In the genomic region with DNA sequence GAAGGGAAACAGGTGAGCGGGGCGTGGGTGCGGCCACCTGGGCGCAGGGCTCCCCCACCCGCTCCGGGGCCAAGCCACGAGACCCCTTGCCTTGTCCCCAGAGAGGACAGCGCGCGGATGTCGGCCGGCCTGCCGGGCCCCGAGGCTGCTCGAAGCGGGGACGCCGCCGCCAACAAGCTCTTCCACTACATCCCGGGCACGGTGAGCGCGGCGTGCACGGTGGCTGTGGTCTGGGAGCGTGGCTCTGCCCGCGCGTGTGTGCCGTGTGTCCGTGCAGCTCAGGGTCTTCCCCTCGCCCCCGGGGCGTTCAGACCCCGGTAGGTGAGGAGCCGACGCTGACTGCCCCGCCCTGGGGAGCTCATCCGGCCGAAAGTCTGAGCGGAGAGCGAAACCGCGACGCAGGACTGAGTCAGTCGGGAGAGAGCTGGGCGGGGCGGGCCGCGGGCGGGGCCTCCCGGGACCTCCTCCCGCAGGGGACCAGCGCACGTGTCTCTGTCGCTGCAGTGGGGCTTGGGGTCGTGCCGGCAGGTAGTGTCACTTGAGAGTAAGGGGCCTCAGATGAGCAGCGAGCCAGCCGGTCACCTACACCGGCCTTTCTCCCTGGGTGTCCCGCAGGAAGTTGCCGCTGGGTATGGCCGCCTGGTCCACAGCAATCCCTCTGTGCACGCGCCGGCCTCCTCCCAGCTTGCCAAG, we compare ENCODE assay signal across 8 cellular contexts. TPM values are rescaled to one million over a fixed set of nuclear protein-coding genes. Genes with fewer than 3 reads are reported as not detected.
A peak's percentile ranks its signal among the peaks of the same experiment; 100 is the strongest.
DNase-seq lines count a peak whose midpoint lies in the region; ATAC-seq, FAIRE-seq and TF ChIP-seq lines count a peak whose summit lies in the region.

No MANE protein-coding gene starts in this region.

- peak overlapping the region; percentile 93 for H4K91ac ChIP-seq in H1 (replicated peaks; ENCODE audit: insufficient read length, low read length)

- ATAC-seq in GM21526 (IDR thresholded peaks at IDR 0.05; ENCODE audit: low FRiP score, unreplicated experiment), result peak; percentile 45
- peak; percentile 86 for ATAC-seq in activated CD8-positive, alpha-beta T cell treated with anti-CD3 and anti-CD28 coated beads for 36 hours

- no peak overlapping the region for H2BK120ac ChIP-seq in H1 (replicated peaks; ENCODE audit: low read depth, low read length)

- no peak for FAIRE-seq in H1 (lab: Jason Lieb, UNC)

- peaks cover 11% of the 10 kb centered on the region for H3K27me3 Mint-ChIP-seq in activated CD8-positive, alpha-beta T cell treated with anti-CD3 and anti-CD28 coated beads for 36 hours

- H3K9ac ChIP-seq in Loucy (ENCODE audit: low read depth, low read length, poor library complexity, severe bottlenecking), result peak overlapping the region; percentile 45
- peak overlapping the region in 1 of 4 experiments; percentile 70; a peak in 3 of 7 replicates for H3K9ac ChIP-seq in H1 (replicated peaks in 1 of 4; ENCODE audit: extremely low read depth in 1 of 4, low read depth in 3 of 4, low read length in 3 of 4)

- peak overlapping the region; percentile 85 for H3K4ac ChIP-seq in H1 (replicated peaks; ENCODE audit: insufficient read length, low read depth, low read length)

- H3K9me3 ChIP-seq in Loucy (ENCODE audit: insufficient read depth, low read depth, low read length) (no peaks in the 10 kb centered on the region), H1 (ENCODE audit: insufficient read depth in 2 of 2, low read depth in 1 of 2, low read length in 1 of 2) (no peaks in the 10 kb centered on the region)

- DNase-seq in COLO668 (lab: John Stamatoyannopoulos, UW; ENCODE audit: unreplicated experiment) (peak; percentile 71), H1 (ENCODE audit: low read depth in 1 of 2, low spot score in 2 of 2) (peak in 1 of 2 experiments; percentile 82), mucosa of gallbladder (ENCODE audit: low spot score) (peak; percentile 53), NCI-H345 treated with DMSO at 0.1 percent for 48 hours (lab: John Stamatoyannopoulos, UW; ENCODE audit: unreplicated experiment) (no peak)
- DNase-seq in activated CD8-positive, alpha-beta T cell treated with anti-CD3 and anti-CD28 coated beads for 36 hours, result peak; percentile 92
- DNase-seq in stimulated activated CD8-positive, alpha-beta memory T cell treated with anti-CD3 and anti-CD28 coated beads, Interleukin-4, amount 100 ng/mL, for 4 hours (ENCODE audit: low read depth in 2 of 2, low spot score in 1 of 2), result peak; percentile 70 to 73

- TF ChIP-seq RAD21 in H1 (IDR thresholded peaks at IDR 0.05 in 1 of 2, conservative IDR thresholded peaks at IDR 0.05 in 1 of 2; ENCODE audit: low read depth in 2 of 2, low read length in 2 of 2), result no peak

- H2BK20ac ChIP-seq in H1 (ENCODE audit: low read length), result no peak overlapping the region

- H3K27ac Mint-ChIP-seq in activated CD8-positive, alpha-beta T cell treated with anti-CD3 and anti-CD28 coated beads for 36 hours, result peak overlapping the region; percentile 81

- peak overlapping the region; percentile 67 for H3K4me3 ChIP-seq in Loucy (ENCODE audit: low read length, poor library complexity, severe bottlenecking)
- H3K4me3 ChIP-seq in H1 (ENCODE audit: extremely low read depth in 1 of 4, insufficient read depth in 2 of 4, low read depth in 3 of 4, low read length in 4 of 4), result peak overlapping the region; percentile 38 to 70 (median 48)

- H3K23me2 ChIP-seq in H1 (ENCODE audit: low read depth, low read length), result peaks cover 10% of the 10 kb centered on the region; the same call in 1 of the 2 replicates

- peak overlapping the region; percentile 77 for H3K4me3 Mint-ChIP-seq in activated CD8-positive, alpha-beta T cell treated with anti-CD3 and anti-CD28 coated beads for 36 hours

- H3K79me2 ChIP-seq in Loucy (ENCODE audit: insufficient read depth, low read length) (no peaks in the 10 kb centered on the region), H1 (ENCODE audit: control insufficient read depth in 1 of 2, insufficient read depth in 2 of 2, low read length in 2 of 2) (peaks cover 0 to 3% of the 10 kb centered on the region in 2 experiments; a peak in 1 of 4 replicates)

- no peaks in the 10 kb centered on the region; the same call in 1 of the 2 replicates for H3K79me1 ChIP-seq in H1 (ENCODE audit: low read depth, low read length)

- H3K36me3 ChIP-seq in Loucy (ENCODE audit: insufficient read depth, low read length) (no peaks in the 10 kb centered on the region), H1 (ENCODE audit: control insufficient read depth in 2 of 4, insufficient read depth in 4 of 4, low read length in 3 of 4) (peaks cover 0 to 19% (median 10%) of the 10 kb centered on the region in 4 experiments; a peak in 7 of 8 replicates)

- peak in 1 of 2 experiments; percentile 46; a peak in 1 of 3 replicates for TF ChIP-seq POLR2A in H1 (IDR thresholded peaks at IDR 0.05; ENCODE audit: control extremely low read depth in 1 of 2, low read depth in 2 of 2, low read length in 2 of 2)

- no peak overlapping the region; the same call in 1 of the 2 replicates for H2BK5ac ChIP-seq in H1 (ENCODE audit: low read depth, low read length)

- 0 out of 2 replicates have a peak overlapping the region, but pooled peaks have one; percentile 52 for H2BK12ac ChIP-seq in H1 (ENCODE audit: low read depth, low read length)

- no peak overlapping the region for H4K5ac ChIP-seq in H1 (ENCODE audit: insufficient read length, low read depth, low read length)

- H4K8ac ChIP-seq in H1 (ENCODE audit: extremely low read depth, insufficient read depth, low read length), result peak overlapping the region; percentile 86; the same call in 1 of the 2 replicates

- no peak for TF ChIP-seq EP300 in H1 (IDR thresholded peaks at IDR 0.05; ENCODE audit: borderline replicate concordance in 1 of 2, low read depth in 2 of 2, low read length in 2 of 2)

- intact Hi-C loops in activated CD8-positive, alpha-beta T cell treated with anti-CD3 and anti-CD28 coated beads for 36 hours (cut with micrococcal nuclease), result no loop called here

- no peaks in the 10 kb centered on the region for H3K9me2 ChIP-seq in Loucy (replicated peaks; ENCODE audit: low read depth, low read length)

- H3F3A ChIP-seq in Loucy (ENCODE audit: low read depth), result no peaks in the 10 kb centered on the region

- POLR2A ChIA-PET in activated CD8-positive, alpha-beta T cell treated with anti-CD3 and anti-CD28 coated beads for 36 hours (lab: Charles Lee), result interaction anchor here (0.7 to 1.2 kb wide), 3 partner anchors 9 to 93 kb away, joined by 3 read pairs; a partner anchor contains a TSS
- POLR2A ChIA-PET in H1 (lab: Charles Lee; ENCODE audit: partially characterized antibody), result interaction anchor here (0.7 to 2.2 kb wide), 10 partner anchors 8 to 98 kb away, joined by 3 to 11 read pairs (median 3); a partner anchor contains a TSS

- H2BK15ac ChIP-seq in H1 (ENCODE audit: low read length), result no peak overlapping the region

- H4K20me1 ChIP-seq in Loucy (ENCODE audit: insufficient read depth, low read length, poor library complexity, severe bottlenecking) (no peaks in the 10 kb centered on the region), H1 (replicated peaks in 1 of 2; ENCODE audit: control insufficient read depth in 1 of 2, insufficient read depth in 2 of 2, low read length in 2 of 2) (peaks cover 0 to 32% of the 10 kb centered on the region in 2 experiments)

- TF ChIP-seq CTCF in Loucy (conservative IDR thresholded peaks at IDR 0.05; ENCODE audit: low read length) (no peak), H1 (IDR thresholded peaks at IDR 0.05; ENCODE audit: control extremely low read depth in 1 of 3, insufficient read depth in 1 of 3, low read depth in 1 of 3, low read length in 3 of 3) (no peak)
- no peak for TF ChIP-seq CTCF in activated CD8-positive, alpha-beta T cell treated with anti-CD3 and anti-CD28 coated beads for 36 hours (IDR thresholded peaks at IDR 0.05)

- peak overlapping the region; percentile 95 for H3K18ac ChIP-seq in H1 (ENCODE audit: extremely low read depth, low read length)

- WGBS in H1 (ENCODE audit: extremely low coverage in 1 of 2, insufficient coverage in 1 of 2, insufficient read length in 1 of 2, insufficient replicate concordance in 2 of 2, low coverage in 1 of 2, low lambda C conversion rate in 2 of 2, missing lambda C conversion rate in 1 of 2), 2 experiments, result 2% methylated on average over 37 of the region's 67 CpGs; no CpG with 5 or more reads in 1 of the 2 experiments

- H3K14ac ChIP-seq in H1 (ENCODE audit: insufficient read length), result no peak overlapping the region

- no peak overlapping the region for H3K23ac ChIP-seq in H1 (ENCODE audit: insufficient read length)

- H3K27ac ChIP-seq in H1 (ENCODE audit: low read depth, low read length), result no peak overlapping the region

- H3K4me1 Mint-ChIP-seq in activated CD8-positive, alpha-beta T cell treated with anti-CD3 and anti-CD28 coated beads for 36 hours (ENCODE audit: low read depth), result peaks cover 7% of the 10 kb centered on the region

- no peak overlapping the region for H3K56ac ChIP-seq in H1 (replicated peaks; ENCODE audit: insufficient read length, low read depth, low read length)

- peaks cover 2% of the 10 kb centered on the region for H3K9me3 Mint-ChIP-seq in activated CD8-positive, alpha-beta T cell treated with anti-CD3 and anti-CD28 coated beads for 36 hours

- H2AFZ ChIP-seq in Loucy (ENCODE audit: low read length) (peak overlapping the region; percentile 89), H1 (ENCODE audit: low read length) (no peak overlapping the region; the same call in 1 of the 2 replicates)

- H3K4me1 ChIP-seq in Loucy (ENCODE audit: insufficient read depth, low read length, poor library complexity, severe bottlenecking) (peaks cover 16% of the 10 kb centered on the region), H1 (replicated peaks in 1 of 4; ENCODE audit: control insufficient read depth in 3 of 4, insufficient read depth in 4 of 4, low read length in 3 of 4) (peaks cover 0 to 13% (median 6%) of the 10 kb centered on the region in 4 experiments; a peak in 5 of 7 replicates)

- CTCF ChIA-PET in activated CD8-positive, alpha-beta T cell treated with anti-CD3 and anti-CD28 coated beads for 36 hours (lab: Charles Lee), result interaction anchor here (1.0 to 1.7 kb wide), 6 partner anchors 10 to 97 kb away, joined by 4 to 9 read pairs (median 6); no protein-coding TSS in a partner anchor
- CTCF ChIA-PET in H1 (lab: Charles Lee; ENCODE audit: partially characterized antibody), result interaction anchor here (0.5 to 1.1 kb wide), 5 partner anchors 14 to 275 kb away, joined by 3 to 6 read pairs (median 4); no protein-coding TSS in a partner anchor

- H3K4me2 ChIP-seq in Loucy (ENCODE audit: low read depth, low read length, poor library complexity, severe bottlenecking) (peak overlapping the region; percentile 78), H1 (ENCODE audit: insufficient read depth in 1 of 2, low read depth in 2 of 2, low read length in 2 of 2) (peak overlapping the region; percentile 83 to 99)

- H2AK5ac ChIP-seq in H1 (ENCODE audit: low read depth, low read length), result no peak overlapping the region

- H3K27me3 ChIP-seq in Loucy (ENCODE audit: insufficient read depth, low read length, poor library complexity, severe bottlenecking) (no peaks in the 10 kb centered on the region), H1 (replicated peaks in 1 of 4; ENCODE audit: control insufficient read depth in 3 of 4, extremely low read depth in 1 of 4, insufficient read depth in 3 of 4, low read length in 3 of 4) (peaks cover 11 to 64% (median 53%) of the 10 kb centered on the region in 4 experiments)

- peaks cover 9% of the 10 kb centered on the region for H3K36me3 Mint-ChIP-seq in activated CD8-positive, alpha-beta T cell treated with anti-CD3 and anti-CD28 coated beads for 36 hours (ENCODE audit: low read depth)

RNA-seq across cellular contexts. Expression of a gene that starts 0.5 kb away (rescaled TPM):
- 1 to 10 TPM; 1.0 to 1.3 TPM for total RNA-seq in activated CD8-positive, alpha-beta T cell treated with anti-CD3 and anti-CD28 coated beads for 36 hours
- total RNA-seq in H1 (2021; fragmentation: NEBNext Ultra II Directional; extraction: Animal tissue kit (Norgen Biotek cat#: 25700)), result 1.5 TPM in 2 replicates
- 0.39 and 1.2 TPM in 2 replicates for polyA plus RNA-seq in H1 (2011; rRNA removed)
- 0.65 TPM for polyA plus RNA-seq in H1 (2011; cell fraction: cytosol; rRNA removed)
- 4.0 TPM for polyA plus RNA-seq in H1 (2011; cell fraction: nucleus; rRNA removed)
- polyA plus RNA-seq in H1 (2012, experiment 1 of 2), result 0.94 to 1.3 TPM (median 1.00 TPM) in 4 replicates
- 0.51 TPM for polyA plus RNA-seq in H1 (2012, experiment 2 of 2)
- 1.1 TPM for polyA plus RNA-seq in H1 (2013, experiment 1 of 2)
- polyA plus RNA-seq in H1 (2013, experiment 2 of 2), result 1.3 TPM
- polyA minus RNA-seq in H1 (2011; rRNA and poly(A)+ RNA removed), result 0.06 and 0.10 TPM in 2 replicates
- polyA minus RNA-seq in H1 (2011; cell fraction: cytosol; rRNA and poly(A)+ RNA removed), result 0.88 TPM
- 1.3 TPM for polyA minus RNA-seq in H1 (2011; cell fraction: nucleus; rRNA and poly(A)+ RNA removed)
- total RNA-seq in mucosa of gallbladder, result 1.8 TPM

RNA-seq across cellular contexts. Expression of a gene that starts 6.4 kb away (rescaled TPM):
- 10 to 100 TPM; 27.8 to 31.2 TPM for total RNA-seq in activated CD8-positive, alpha-beta T cell treated with anti-CD3 and anti-CD28 coated beads for 36 hours
- 30.1 and 32.6 TPM in 2 replicates for total RNA-seq in H1 (2021; fragmentation: NEBNext Ultra II Directional; extraction: Animal tissue kit (Norgen Biotek cat#: 25700))
- polyA plus RNA-seq in H1 (2011; rRNA removed), result 36.1 and 62.3 TPM in 2 replicates
- polyA plus RNA-seq in H1 (2011; cell fraction: cytosol; rRNA removed), result 40.0 TPM
- 508 TPM for polyA plus RNA-seq in H1 (2011; cell fraction: nucleus; rRNA removed)
- 23.1 to 39.3 TPM (median 34.1 TPM) in 4 replicates for polyA plus RNA-seq in H1 (2012, experiment 1 of 2)
- polyA plus RNA-seq in H1 (2012, experiment 2 of 2), result 21.6 TPM
- polyA plus RNA-seq in H1 (2013, experiment 1 of 2), result 30.7 TPM
- polyA plus RNA-seq in H1 (2013, experiment 2 of 2), result 26.7 TPM
- polyA minus RNA-seq in H1 (2011; rRNA and poly(A)+ RNA removed), result 5.8 and 7.8 TPM in 2 replicates
- polyA minus RNA-seq in H1 (2011; cell fraction: cytosol; rRNA and poly(A)+ RNA removed), result 14.6 TPM
- 47.3 TPM for polyA minus RNA-seq in H1 (2011; cell fraction: nucleus; rRNA and poly(A)+ RNA removed)
- 22.5 TPM for total RNA-seq in mucosa of gallbladder

RNA-seq across cellular contexts. Expression of a gene that starts 7.7 kb away (rescaled TPM):
- 100 to 1,000 TPM; 138 to 139 TPM for total RNA-seq in activated CD8-positive, alpha-beta T cell treated with anti-CD3 and anti-CD28 coated beads for 36 hours
- 130 TPM in 2 replicates for total RNA-seq in H1 (2021; fragmentation: NEBNext Ultra II Directional; extraction: Animal tissue kit (Norgen Biotek cat#: 25700))
- 74.7 and 115 TPM in 2 replicates for polyA plus RNA-seq in H1 (2011; rRNA removed)
- polyA plus RNA-seq in H1 (2011; cell fraction: cytosol; rRNA removed), result 102 TPM
- 134 TPM for polyA plus RNA-seq in H1 (2011; cell fraction: nucleus; rRNA removed)
- polyA plus RNA-seq in H1 (2012, experiment 1 of 2), result 82.3 to 121 TPM (median 117 TPM) in 4 replicates
- 111 TPM for polyA plus RNA-seq in H1 (2012, experiment 2 of 2)
- 70.9 TPM for polyA plus RNA-seq in H1 (2013, experiment 1 of 2)
- 66.0 TPM for polyA plus RNA-seq in H1 (2013, experiment 2 of 2)
- polyA minus RNA-seq in H1 (2011; rRNA and poly(A)+ RNA removed), result 83.7 and 85.6 TPM in 2 replicates
- polyA minus RNA-seq in H1 (2011; cell fraction: cytosol; rRNA and poly(A)+ RNA removed), result 73.3 TPM
- 46.5 TPM for polyA minus RNA-seq in H1 (2011; cell fraction: nucleus; rRNA and poly(A)+ RNA removed)
- 54.1 TPM for total RNA-seq in mucosa of gallbladder

RNA-seq across cellular contexts. Expression of a gene that starts 15.1 kb away (rescaled TPM):
- not detected for total RNA-seq in activated CD8-positive, alpha-beta T cell treated with anti-CD3 and anti-CD28 coated beads for 36 hours
- total RNA-seq in H1 (2021; fragmentation: NEBNext Ultra II Directional; extraction: Animal tissue kit (Norgen Biotek cat#: 25700)), result not detected in 2 replicates
- polyA plus RNA-seq in H1 (2011; rRNA removed), result not detected in 2 replicates
- polyA plus RNA-seq in H1 (2011; cell fraction: cytosol; rRNA removed), result not detected
- not detected for polyA plus RNA-seq in H1 (2011; cell fraction: nucleus; rRNA removed)
- polyA plus RNA-seq in H1 (2012, experiment 1 of 2), result 0.30 to 0.90 TPM (median 0.58 TPM) in 4 replicates
- 0.20 TPM for polyA plus RNA-seq in H1 (2012, experiment 2 of 2)
- polyA plus RNA-seq in H1 (2013, experiment 1 of 2), result not detected
- polyA plus RNA-seq in H1 (2013, experiment 2 of 2), result not detected
- not detected in 2 replicates for polyA minus RNA-seq in H1 (2011; rRNA and poly(A)+ RNA removed)
- not detected for polyA minus RNA-seq in H1 (2011; cell fraction: cytosol; rRNA and poly(A)+ RNA removed)
- polyA minus RNA-seq in H1 (2011; cell fraction: nucleus; rRNA and poly(A)+ RNA removed), result not detected
- total RNA-seq in mucosa of gallbladder, result 0.35 TPM

RNA-seq across cellular contexts. Expression of a gene that starts 33.1 kb away (rescaled TPM):
- 1 to 10 TPM; 5.7 to 9.0 TPM for total RNA-seq in activated CD8-positive, alpha-beta T cell treated with anti-CD3 and anti-CD28 coated beads for 36 hours
- total RNA-seq in H1 (2021; fragmentation: NEBNext Ultra II Directional; extraction: Animal tissue kit (Norgen Biotek cat#: 25700)), result 1.2 and 2.8 TPM in 2 replicates
- 3.5 and 12.8 TPM in 2 replicates for polyA plus RNA-seq in H1 (2011; rRNA removed)
- polyA plus RNA-seq in H1 (2011; cell fraction: cytosol; rRNA removed), result 8.3 TPM
- 14.5 TPM for polyA plus RNA-seq in H1 (2011; cell fraction: nucleus; rRNA removed)
- polyA plus RNA-seq in H1 (2012, experiment 1 of 2), result 1.1 to 1.7 TPM (median 1.3 TPM) in 3 of 4 replicates, not detected in the other
- polyA plus RNA-seq in H1 (2012, experiment 2 of 2), result 0.43 TPM
- polyA plus RNA-seq in H1 (2013, experiment 1 of 2), result 3.8 TPM
- polyA plus RNA-seq in H1 (2013, experiment 2 of 2), result 3.2 TPM
- not detected in 2 replicates for polyA minus RNA-seq in H1 (2011; rRNA and poly(A)+ RNA removed)
- 4.5 TPM for polyA minus RNA-seq in H1 (2011; cell fraction: cytosol; rRNA and poly(A)+ RNA removed)
- 3.4 TPM for polyA minus RNA-seq in H1 (2011; cell fraction: nucleus; rRNA and poly(A)+ RNA removed)
- 25.6 TPM for total RNA-seq in mucosa of gallbladder
